In genomic region chr6:30060982-30061765, GRCh38 we compare ENCODE assay signal across 8 cellular contexts. TPM values are rescaled to one million over a fixed set of nuclear protein-coding genes. Genes with fewer than 3 reads are reported as not detected.
DNase-seq lines count a peak whose midpoint lies in the region; ATAC-seq and TF ChIP-seq lines count a peak whose summit lies in the region.

TSS of gene POLR1H (plus strand) at chr6:30061265. CDS start at chr6:30061525, 260 bp downstream.

- DNase-seq in DMS 273 (lab: John Stamatoyannopoulos, UW; ENCODE audit: unreplicated experiment) (peak; percentile 99), PC-9 (peak; percentile 88 to 90), epithelial cell of prostate (ENCODE audit: low read depth, low spot score) (peak; percentile 65), mucosa of gallbladder (ENCODE audit: low spot score) (peak; percentile 96)
- DNase-seq in Jurkat, Clone E6-1 (ENCODE audit: low read depth, low spot score) = peak; percentile 91
- DNase-seq in activated T-cell treated with anti-CD3 and anti-CD28 coated beads, Interleukin-2, amount 50 U/mL, for 1 hour = peak; percentile 83
- peak; percentile 73 to 74 for DNase-seq in stimulated activated CD8-positive, alpha-beta memory T cell treated with anti-CD3 and anti-CD28 coated beads, Interleukin-4, amount 100 ng/mL, for 4 hours (ENCODE audit: low read depth in 2 of 2, low spot score in 1 of 2)

- POLR2A ChIA-PET in PC-9 (lab: Charles Lee; ENCODE audit: unreplicated experiment) = interaction anchor here (0.5 to 0.7 kb wide), 3 partner anchors 41 to 407 kb away, joined by 3 to 6 read pairs (median 5); no protein-coding TSS in a partner anchor

- intact Hi-C loops in PC-9 (cut with micrococcal nuclease; ENCODE audit: unreplicated experiment) = loop anchor here (1.0 to 5.0 kb wide), 2 partner anchors 42 to 266 kb away; partner anchors contain the start of gene TRIM39

- H2AFZ ChIP-seq in PC-9 = peak within 1 kb of the TSS; percentile 99

- H3K9me2 ChIP-seq in PC-9 (ENCODE audit: insufficient read depth) = no peaks in the 10 kb centered on the region

- H3K4me2 ChIP-seq in PC-9 = peak within 1 kb of the TSS; percentile 79

- H3K4me1 ChIP-seq in PC-9 (replicated peaks; ENCODE audit: insufficient read depth) = peaks cover 23% of the 10 kb centered on the region

- no peaks in the 10 kb centered on the region for H3K27me3 ChIP-seq in PC-9 (ENCODE audit: insufficient read depth, low read depth)

- H3K4me3 ChIP-seq in Jurkat, Clone E6-1 (ENCODE audit: low read length) = peak within 1 kb of the TSS; percentile 96
- H3K4me3 ChIP-seq in PC-9 = peak within 1 kb of the TSS; percentile 95

- H3K27ac ChIP-seq in PC-9 (peak within 1 kb of the TSS; percentile 35; the same call in 1 of the 2 replicates), epithelial cell of prostate (peak within 1 kb of the TSS; percentile 89)

- H3K36me3 ChIP-seq in PC-9 (ENCODE audit: low read depth) = no peaks in the 10 kb centered on the region

- no peaks in the 10 kb centered on the region for H3K9me3 ChIP-seq in PC-9 (ENCODE audit: insufficient read depth, low read depth)

- H3K79me2 ChIP-seq in PC-9 (ENCODE audit: low read depth) = peaks cover 34% of the 10 kb centered on the region

- no peaks in the 10 kb centered on the region for H4K20me1 ChIP-seq in PC-9 (ENCODE audit: insufficient read depth)

- TSS peak; percentile 74 for BruUV-seq in PC-9 (replicated peaks; lab: Mats Ljungman, UMichigan)

- CTCF ChIA-PET in PC-9 (lab: Charles Lee) = interaction anchor here (0.8 to 1.1 kb wide), 3 partner anchors 41 to 413 kb away, joined by 3 to 4 read pairs (median 3); no protein-coding TSS in a partner anchor

- peaks cover 3% of the 10 kb centered on the region for H3F3A ChIP-seq in PC-9 (ENCODE audit: insufficient read depth, low read depth)

- ATAC-seq in GM21529 (IDR thresholded peaks at IDR 0.05; ENCODE audit: unreplicated experiment) = peak; percentile 80

- no peak for TF ChIP-seq CTCF in PC-9 (conservative IDR thresholded peaks at IDR 0.05)

RNA-seq across cellular contexts. Expression of gene POLR1H, which starts in this region (rescaled TPM):
- 155 TPM for polyA plus RNA-seq in Jurkat, Clone E6-1 (2012; ENCODE audit: insufficient read depth, insufficient read length)
- 33.3 and 37.6 TPM in 2 replicates for total RNA-seq in PC-9 (2021)
- 19.5 TPM for total RNA-seq in mucosa of gallbladder

Comparison
In these comparisons a context has a peak if more than half of its experiments do, and no peak if none do; other contexts are left out.
1. Peak in every context shown above with its lines: DNase-seq, ATAC-seq, H3K4me3 ChIP-seq and H3K27ac ChIP-seq.